1 cellular context compared by ENCODE assay signal in genomic region chr16:11585460-11586374, GRCh38.
A peak's percentile ranks its signal among the peaks of the same experiment; 100 is the strongest.
TF ChIP-seq lines count a peak whose summit lies in the region.

No MANE protein-coding gene starts in this region.

TF ChIP-seq in HepG2, 621 proteins besides CTCF, POLR2A, EP300 and RAD21 (continued from another document and continues in another):
- TF ChIP-seq PRDM4 (CRISPR knock-in tag; IDR thresholded peaks at IDR 0.05; ENCODE audit: borderline replicate concordance) (no peak), BRD4 (CRISPR knock-in tag; IDR thresholded peaks at IDR 0.05) (peak; percentile 84), POLR2G (IDR thresholded peaks at IDR 0.05; ENCODE audit: low read depth, low read length) (peak; percentile 46; the same call in 1 of the 2 replicates), SIN3A (IDR thresholded peaks at IDR 0.05; ENCODE audit: borderline replicate concordance, low read depth, low read length) (peak; percentile 69; the same call in 1 of the 2 replicates), ZNF720 (CRISPR knock-in tag; IDR thresholded peaks at IDR 0.05) (0 out of 2 replicates have a peak, but pooled peaks have one; percentile 17), ZBTB14 (CRISPR knock-in tag; IDR thresholded peaks at IDR 0.05) (no peak), ELK4 (CRISPR knock-in tag; IDR thresholded peaks at IDR 0.05; ENCODE audit: borderline replicate concordance) (peak; percentile 59; the same call in 1 of the 2 replicates), ZSCAN12 (CRISPR knock-in tag; IDR thresholded peaks at IDR 0.05) (no peak), FOXA1 (IDR thresholded peaks at IDR 0.05) (no peak), FOXA1 (CRISPR knock-in tag; IDR thresholded peaks at IDR 0.05) (peak; percentile 46; the same call in 1 of the 2 replicates), EZH2 (conservative IDR thresholded peaks at IDR 0.05; ENCODE audit: low read depth, low read length) (no peak), ZSCAN9 (CRISPR knock-in tag; IDR thresholded peaks at IDR 0.05; ENCODE audit: borderline replicate concordance) (no peak; the same call in 1 of the 2 replicates), SMAD1 (CRISPR knock-in tag; IDR thresholded peaks at IDR 0.05; ENCODE audit: borderline replicate concordance, low read depth) (peak; percentile 95; the same call in 1 of the 2 replicates), CSRNP2 (CRISPR knock-in tag; conservative IDR thresholded peaks at IDR 0.05; ENCODE audit: low read depth) (no peak), YEATS4 (CRISPR knock-in tag; IDR thresholded peaks at IDR 0.05; ENCODE audit: borderline replicate concordance) (no peak), MIXL1 (CRISPR knock-in tag; IDR thresholded peaks at IDR 0.05) (0 out of 2 replicates have a peak, but pooled peaks have one; percentile 13), ZFP36 (IDR thresholded peaks at IDR 0.05; ENCODE audit: borderline replicate concordance, low read depth, low read length, partially characterized antibody) (no peak), ZNF263 (CRISPR knock-in tag; IDR thresholded peaks at IDR 0.05) (no peak), ZNF251 (CRISPR knock-in tag; IDR thresholded peaks at IDR 0.05) (no peak), ELF3 (CRISPR knock-in tag; IDR thresholded peaks at IDR 0.05) (no peak), ZNF768 (CRISPR knock-in tag; IDR thresholded peaks at IDR 0.05) (peak; percentile 63; the same call in 1 of the 2 replicates), ZNF7 (CRISPR knock-in tag; IDR thresholded peaks at IDR 0.05) (no peak), KLF12 (CRISPR knock-in tag; IDR thresholded peaks at IDR 0.05; ENCODE audit: borderline replicate concordance) (peak; percentile 30; the same call in 1 of the 2 replicates), RARG (CRISPR knock-in tag; IDR thresholded peaks at IDR 0.05; ENCODE audit: low read depth) (no peak), TEF (CRISPR knock-in tag; IDR thresholded peaks at IDR 0.05) (peak; percentile 60; the same call in 1 of the 2 replicates), ZNF275 (CRISPR knock-in tag; IDR thresholded peaks at IDR 0.05; ENCODE audit: borderline replicate concordance) (peak; percentile 45; the same call in 1 of the 2 replicates), ZBTB26 (CRISPR knock-in tag; IDR thresholded peaks at IDR 0.05; ENCODE audit: borderline replicate concordance) (no peak), SETDB1 (CRISPR knock-in tag; IDR thresholded peaks at IDR 0.05; ENCODE audit: borderline replicate concordance) (no peak), ZNF350 (CRISPR knock-in tag; IDR thresholded peaks at IDR 0.05; ENCODE audit: borderline replicate concordance, low read depth) (peak; percentile 76), CAMTA2 (CRISPR knock-in tag; IDR thresholded peaks at IDR 0.05; ENCODE audit: borderline replicate concordance) (no peak), MAZ (IDR thresholded peaks at IDR 0.05; ENCODE audit: borderline replicate concordance, low read depth, low read length) (no peak), MAZ (CRISPR knock-in tag; IDR thresholded peaks at IDR 0.05; ENCODE audit: low read depth) (no peak; the same call in 1 of the 2 replicates), NFE2L1 (CRISPR knock-in tag; IDR thresholded peaks at IDR 0.05; ENCODE audit: borderline replicate concordance) (peak; percentile 84; the same call in 1 of the 2 replicates), RBM39 (IDR thresholded peaks at IDR 0.05; ENCODE audit: low read depth, low read length, poor library complexity, severe bottlenecking) (no peak), SPEN (CRISPR knock-in tag; IDR thresholded peaks at IDR 0.05; ENCODE audit: low read depth) (peak; percentile 55; the same call in 1 of the 2 replicates), TBL1XR1 (IDR thresholded peaks at IDR 0.05; ENCODE audit: borderline replicate concordance, low read length, partially characterized antibody) (no peak), HOMEZ (CRISPR knock-in tag; IDR thresholded peaks at IDR 0.05; ENCODE audit: low read depth) (0 out of 2 replicates have a peak, but pooled peaks have one; percentile 6), ZNF343 (CRISPR knock-in tag; IDR thresholded peaks at IDR 0.05) (no peak; the same call in 1 of the 2 replicates), ZNF773 (CRISPR knock-in tag; IDR thresholded peaks at IDR 0.05; ENCODE audit: borderline replicate concordance) (peak; percentile 86; the same call in 1 of the 2 replicates), ZKSCAN1 (IDR thresholded peaks at IDR 0.05; ENCODE audit: low read length) (no peak), SNAPC4 (CRISPR knock-in tag; IDR thresholded peaks at IDR 0.05) (no peak), FIP1L1 (IDR thresholded peaks at IDR 0.05; ENCODE audit: borderline replicate concordance, insufficient read depth, low read depth, low read length) (no peak), ZBTB7B (CRISPR knock-in tag; IDR thresholded peaks at IDR 0.05) (no peak), ZSCAN29 (CRISPR knock-in tag; conservative IDR thresholded peaks at IDR 0.05) (no peak), GMEB2 (CRISPR knock-in tag; IDR thresholded peaks at IDR 0.05; ENCODE audit: low read depth) (no peak), NCOA1 (CRISPR knock-in tag; IDR thresholded peaks at IDR 0.05) (no peak), ZNF737 (CRISPR knock-in tag; IDR thresholded peaks at IDR 0.05; ENCODE audit: borderline replicate concordance) (no peak)
